In the genomic region with DNA sequence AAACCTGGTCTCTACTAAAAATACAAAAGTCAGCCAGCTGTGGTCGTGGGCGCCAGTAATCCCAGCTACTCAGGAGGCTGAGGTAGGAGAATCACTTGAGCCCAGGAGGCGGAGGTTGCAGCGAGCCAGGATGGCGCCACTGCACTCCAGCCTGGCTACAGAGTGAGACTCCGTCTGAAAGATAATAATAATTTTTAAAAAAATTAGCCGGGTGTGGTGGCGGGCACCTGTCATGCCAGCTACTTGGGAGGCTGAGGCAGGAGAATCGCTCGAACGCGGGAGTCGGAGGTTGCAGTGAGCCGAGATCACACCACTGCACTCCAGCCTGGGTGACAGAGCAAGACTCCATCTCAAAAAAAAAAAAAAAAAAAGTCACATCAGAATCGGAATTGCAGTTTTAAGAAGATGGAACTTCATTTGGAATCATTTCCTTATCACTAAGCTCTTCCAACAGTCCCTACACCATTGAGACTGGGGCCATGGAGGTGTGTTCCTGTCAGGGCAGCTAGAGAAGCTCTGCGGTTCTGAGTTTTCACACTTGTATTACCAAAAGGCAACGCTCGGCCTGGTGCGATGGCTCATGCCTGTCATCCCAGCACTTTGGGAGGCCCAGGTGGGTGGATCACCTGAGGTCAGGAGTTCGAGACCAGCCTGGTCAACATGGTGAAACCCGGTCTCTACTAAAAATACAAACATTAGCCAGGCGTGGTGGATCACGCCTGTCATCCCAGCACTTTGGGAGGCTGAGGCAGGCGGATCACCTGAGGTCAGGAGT, we compare ENCODE assay signal across 5 cellular contexts. TPM values are rescaled to one million over a fixed set of nuclear protein-coding genes. Genes with fewer than 3 reads are reported as not detected.
"Had no signal": no experiment of that assay in that cellular context is flagged by ENCODE, and none has a peak within 500 bp of the region (broad histone marks: within the 10 kb centered on the region; RNA-seq: fewer than 3 reads in every experiment).

No MANE protein-coding gene starts in this region.

RNA-seq across cellular contexts. Expression of gene CRLF2, which starts 55.6 kb away (rescaled TPM):
- total RNA-seq: GM23248, H4, H7, HepG2 had no signal
- polyA plus RNA-seq: GM23248, HepG2, IgD-negative memory B cell had no signal
